ENCODE assay signal across 22 cellular contexts in genomic region chr4:81180916-81181315, GRCh38. TPM values are rescaled to one million over a fixed set of nuclear protein-coding genes. Genes with fewer than 3 reads are reported as not detected.
DNase-seq lines count a peak whose midpoint lies in the region; ATAC-seq and TF ChIP-seq lines count a peak whose summit lies in the region.
"Had no signal": no experiment of that assay in that cellular context is flagged by ENCODE, and none has a peak within 500 bp of the region (broad histone marks: within the 10 kb centered on the region; RNA-seq: fewer than 3 reads in every experiment).

No MANE protein-coding gene starts in this region.

- H3K4me3 ChIP-seq in mammary epithelial cell (replicated peaks in 1 of 3; ENCODE audit: insufficient read depth in 1 of 3, low read depth in 2 of 3, low read length in 3 of 3): no peak overlapping the region
- H3K4me3 ChIP-seq: MG63 had no signal

- H3K9ac ChIP-seq in mammary epithelial cell (ENCODE audit: insufficient read depth, low read length): no peak overlapping the region

- no peak for ATAC-seq in HG02885 (IDR thresholded peaks at IDR 0.05; ENCODE audit: poor library complexity, unreplicated experiment)
- ATAC-seq in HG02623 (IDR thresholded peaks at IDR 0.05; ENCODE audit: unreplicated experiment): no peak
- ATAC-seq: PC-3, SK-N-SH treated with all-trans-retinoic acid at 6 μM for 48 hours had no signal

- no peaks in the 10 kb centered on the region for H3K79me2 ChIP-seq in mammary epithelial cell (ENCODE audit: insufficient read depth, low read length)

- H3K4me1 ChIP-seq in mammary epithelial cell (ENCODE audit: insufficient read depth, low read length): no peaks in the 10 kb centered on the region

- BruUV-seq in mammary epithelial cell (replicated peaks; lab: Mats Ljungman, UMichigan): no TSS peak

- CTCF ChIA-PET in mammary epithelial cell (lab: Charles Lee; ENCODE audit: low non-redundant PET): no interaction called here

- H4K20me1 ChIP-seq in mammary epithelial cell (ENCODE audit: insufficient read depth, low read length): no peaks in the 10 kb centered on the region

- in situ Hi-C loops in mammary epithelial cell (cut with MboI; ENCODE audit: low sequenced_read_pairs in 2 of 2): no loop called here

- no peak overlapping the region for H2AFZ ChIP-seq in mammary epithelial cell (ENCODE audit: low read depth, low read length)

- no peaks in the 10 kb centered on the region for H3K9me3 ChIP-seq in mammary epithelial cell (replicated peaks; ENCODE audit: insufficient read depth, low read length)
- H3K9me3 ChIP-seq: MG63 had no signal

- peak; percentile 24 to 38 for DNase-seq in AML-193 (lab: John Stamatoyannopoulos, UW)
- peak; percentile 18 for DNase-seq in HCEC 1CT
- DNase-seq in mammary epithelial cell: peak; percentile 61
- DNase-seq in fibroblast of peridontal ligament (ENCODE audit: extremely low read depth): peak; percentile 22
- no peak for DNase-seq in activated T-cell treated with anti-CD3 and anti-CD28 coated beads for 4 hours
- DNase-seq in GDM1 (lab: John Stamatoyannopoulos, UW): no peak
- DNase-seq: CD8-positive, alpha-beta memory T cell; DMS53; Karpas-422; MG63; NCI-H1105; NCI-H2029 treated with DMSO at 0.1 percent for 48 hours; NCI-H2171; NCI-H345; NCI-H524; PC-3; SHP77 treated with DMSO at 0.1 percent for 48 hours had no signal

- WGBS in mammary epithelial cell (ENCODE audit: low coverage, missing lambda C conversion rate): no CpG with 5 or more reads among the region's 1 CpG

- intact Hi-C loops in mammary epithelial cell (cut with micrococcal nuclease): no loop called here

- dilution Hi-C loops in mammary epithelial cell (cut with HindIII; ENCODE audit: low sequenced_read_pairs): no loop called here

- H3K27me3 ChIP-seq in mammary epithelial cell (ENCODE audit: insufficient read depth, low read length): no peaks in the 10 kb centered on the region
- H3K27me3 ChIP-seq: MG63 had no signal

- H3K4me2 ChIP-seq in mammary epithelial cell (ENCODE audit: insufficient read depth, low read depth, low read length): no peak overlapping the region

- H3K27ac ChIP-seq in mammary epithelial cell (ENCODE audit: insufficient read depth, low read depth, low read length): no peak overlapping the region
- H3K27ac ChIP-seq: C4-2B, RWPE1 had no signal

- no peaks in the 10 kb centered on the region for H3K36me3 ChIP-seq in mammary epithelial cell (ENCODE audit: insufficient read depth, low read length)
- H3K36me3 ChIP-seq: MG63 had no signal

- TF ChIP-seq CTCF in mammary epithelial cell (conservative IDR thresholded peaks at IDR 0.05 in 1 of 2, IDR thresholded peaks at IDR 0.05 in 1 of 2; ENCODE audit: extremely low read depth in 1 of 2, insufficient read depth in 1 of 2, low read depth in 1 of 2, low read length in 2 of 2): no peak

RNA-seq across cellular contexts. Expression of gene PRKG2, which starts 34.1 kb away (rescaled TPM):
- total RNA-seq in mammary epithelial cell: 10 to 100 TPM in 1 of 2 donors, 1 to 10 TPM in 1; 2.1 to 11.0 TPM
- polyA plus RNA-seq in mammary epithelial cell: 0.14 TPM
- not detected for polyA minus RNA-seq in mammary epithelial cell

Comparison
In these comparisons a context has a peak if more than half of its experiments do, and no peak if none do; other contexts are left out.
1. DNase-seq: peak in AML-193 (2 of 2), HCEC 1CT (single experiment), mammary epithelial cell (single experiment) and fibroblast of peridontal ligament (single experiment); none in activated T-cell treated with anti-CD3 and anti-CD28 coated beads for 4 hours (single experiment) and GDM1 (single experiment).